13 cellular contexts compared by ENCODE assay signal in genomic region chr7:124033807-124034753, GRCh38. TPM values are rescaled to one million over a fixed set of nuclear protein-coding genes. Genes with fewer than 3 reads are reported as not detected.
A peak's percentile ranks its signal among the peaks of the same experiment; 100 is the strongest.
DNase-seq lines count a peak whose midpoint lies in the region; ATAC-seq and TF ChIP-seq lines count a peak whose summit lies in the region.
"Had no signal": no experiment of that assay in that cellular context is flagged by ENCODE, and none has a peak within 500 bp of the region (broad histone marks: within the 10 kb centered on the region; RNA-seq: fewer than 3 reads in every experiment).

No MANE protein-coding gene starts in this region.

- no peak for DNase-seq in right cardiac atrium
- no peak for DNase-seq in heart left ventricle
- no peak for DNase-seq in dorsolateral prefrontal cortex
- DNase-seq in type B pancreatic cell (ENCODE audit: extremely low spot score, unreplicated experiment): no peak
- DNase-seq in HEK293T (ENCODE audit: extremely low spot score): no peak
- DNase-seq in kidney tubule cell (ENCODE audit: low spot score): no peak
- no peak for DNase-seq in mesenteric fat pad (ENCODE audit: low spot score)
- DNase-seq: DMS 273 treated with DMSO at 0.1 percent for 48 hours; stimulated activated CD4-positive, alpha-beta T cell treated with anti-CD3 and anti-CD28 coated beads, Interleukin-12 subunit alpha, Interleukin-12 subunit beta, amount 100 ng/mL, for 4 hours had no signal

- no peaks in the 10 kb centered on the region for H3K9me3 Mint-ChIP-seq in nephron
- no peaks in the 10 kb centered on the region for H3K9me3 Mint-ChIP-seq in type B pancreatic cell
- H3K9me3 Mint-ChIP-seq: dendritic cell treated with granulocyte-macrophage colony-stimulating factor and Interleukin-4, amounts not matched to agents 40 ng/mL and 50 ng/mL, for 4 days had no signal

- WGBS in right cardiac atrium: 47% methylated on average over 16 of the region's 16 CpGs
- 49 to 62% (median 54%) methylated on average over 16 of the region's 16 CpGs for WGBS in heart left ventricle, 4 donors

- H3K27me3 ChIP-seq in right cardiac atrium (ENCODE audit: control insufficient read depth, insufficient read depth): no peaks in the 10 kb centered on the region
- peaks cover 0 to 52% (median 18%) of the 10 kb centered on the region in 9 donors for H3K27me3 ChIP-seq in heart left ventricle
- H3K27me3 ChIP-seq in dorsolateral prefrontal cortex: no peaks in the 10 kb centered on the region

- H3K27ac Mint-ChIP-seq in nephron: no peak overlapping the region
- no peak overlapping the region for H3K27ac Mint-ChIP-seq in type B pancreatic cell
- H3K27ac Mint-ChIP-seq: dendritic cell treated with granulocyte-macrophage colony-stimulating factor and Interleukin-4, amounts not matched to agents 40 ng/mL and 50 ng/mL, for 4 days had no signal

- TF ChIP-seq CTCF in heart left ventricle (IDR thresholded peaks at IDR 0.05) (no peak), dorsolateral prefrontal cortex (IDR thresholded peaks at IDR 0.05 in 54 of 56, conservative IDR thresholded peaks at IDR 0.05 in 2 of 56; ENCODE audit: low read depth in 1 of 56, partially characterized antibody in 56 of 56) (no peak), nephron (IDR thresholded peaks at IDR 0.05; ENCODE audit: unreplicated experiment in 3 of 3) (no peak), type B pancreatic cell (conservative IDR thresholded peaks at IDR 0.05) (no peak)

- H3K36me3 Mint-ChIP-seq in nephron (ENCODE audit: low read depth) (no peaks in the 10 kb centered on the region), type B pancreatic cell (no peaks in the 10 kb centered on the region)

- H3K27me3 Mint-ChIP-seq in nephron (ENCODE audit: low read depth): peaks cover 83% of the 10 kb centered on the region
- peaks cover 80% of the 10 kb centered on the region for H3K27me3 Mint-ChIP-seq in type B pancreatic cell

- H3K4me1 Mint-ChIP-seq in nephron: peaks cover 10% of the 10 kb centered on the region
- H3K4me1 Mint-ChIP-seq in type B pancreatic cell (ENCODE audit: unreplicated experiment): no peaks in the 10 kb centered on the region

- no peak for TF ChIP-seq POLR2A in heart left ventricle (IDR thresholded peaks at IDR 0.05)

- H3K27ac ChIP-seq in right cardiac atrium (ENCODE audit: low read length): no peak overlapping the region
- H3K27ac ChIP-seq in heart left ventricle: no peak overlapping the region
- peak overlapping the region; percentile 87 to 100 (median 98) for H3K27ac ChIP-seq in dorsolateral prefrontal cortex
- H3K27ac ChIP-seq: uterus had no signal

- H3K4me3 ChIP-seq in right cardiac atrium (ENCODE audit: low read length) (peak overlapping the region; percentile 68), heart left ventricle (peak overlapping the region in 6 of 12 donors; percentile 22 to 60 (median 56)), dorsolateral prefrontal cortex (peak overlapping the region; percentile 48 to 93 (median 82))

- H3K9me3 ChIP-seq in right cardiac atrium (ENCODE audit: control insufficient read depth, low read length) (no peaks in the 10 kb centered on the region), heart left ventricle (no peaks in the 10 kb centered on the region)
- H3K9me3 ChIP-seq: uterus had no signal

- intact Hi-C loops in right cardiac atrium (cut with DNase I) (no loop called here), heart left ventricle (cut with DNase I) (no loop called here), dorsolateral prefrontal cortex (cut with DNase I) (loop anchor here (1.0 to 5.0 kb wide), 6 partner anchors 51 to 118 kb away; no protein-coding TSS in a partner anchor)

- no peak for ATAC-seq in right cardiac atrium
- ATAC-seq in heart left ventricle: no peak

- POLR2A ChIA-PET in HEK293T (lab: Yijun Ruan, JAX): no interaction called here

- H3K4me3 Mint-ChIP-seq in nephron: peak overlapping the region; percentile 82 to 87 (median 87)
- H3K4me3 Mint-ChIP-seq in type B pancreatic cell: peak overlapping the region; percentile 83
- H3K4me3 Mint-ChIP-seq: dendritic cell treated with granulocyte-macrophage colony-stimulating factor and Interleukin-4, amounts not matched to agents 40 ng/mL and 50 ng/mL, for 4 days had no signal

- H3K36me3 ChIP-seq in heart left ventricle: no peaks in the 10 kb centered on the region
- H3K36me3 ChIP-seq: uterus had no signal

- H3K4me1 ChIP-seq in right cardiac atrium (ENCODE audit: control insufficient read depth, insufficient read depth, low read length): peaks cover 3% of the 10 kb centered on the region
- H3K4me1 ChIP-seq in heart left ventricle: peaks cover 0 to 23% (median 9%) of the 10 kb centered on the region in 12 donors
- H3K4me1 ChIP-seq: uterus had no signal

- CTCF ChIA-PET in HEK293T (lab: Yijun Ruan, JAX): interaction anchor here (0.8 kb wide), 1 partner anchor 21 kb away, joined by 6 read pairs; no protein-coding TSS in a partner anchor

TF ChIP-seq in HEK293T, 16 proteins besides CTCF, POLR2A, EP300 and RAD21:
- TF ChIP-seq PKNOX1 (IDR thresholded peaks at IDR 0.05) (no peak), FOXM1 (IDR thresholded peaks at IDR 0.05; ENCODE audit: borderline replicate concordance) (no peak), NFRKB (IDR thresholded peaks at IDR 0.05) (no peak), LEF1 (IDR thresholded peaks at IDR 0.05; ENCODE audit: borderline replicate concordance) (no peak), HDGF (IDR thresholded peaks at IDR 0.05; ENCODE audit: borderline replicate concordance) (no peak), FOXA1 (IDR thresholded peaks at IDR 0.05) (no peak)

RNA-seq across cellular contexts. Expression of gene TMEM229A, which starts 1.2 kb away (rescaled TPM):
- total RNA-seq in right cardiac atrium: 1 to 10 TPM in 1 of 4 donors, under 1 TPM in 3; 0.22 to 1.6 (median 0.80) TPM
- polyA plus RNA-seq in right cardiac atrium: 0.50 TPM
- under 1 TPM in 1 of 9 donors, not detected in 8; 0.15 TPM for total RNA-seq in heart left ventricle
- not detected for polyA plus RNA-seq in heart left ventricle
- 10 to 100 TPM in 41 of 120 experiments, 1 to 10 TPM in 79; 4.5 to 16.4 (median 9.0) TPM for total RNA-seq in dorsolateral prefrontal cortex
- total RNA-seq in type B pancreatic cell (ENCODE audit: low replicate concordance): 0.19 and 0.33 TPM in 2 replicates
- not detected for total RNA-seq in mesenteric fat pad
- total RNA-seq: fibroblast of villous mesenchyme had no signal

Comparison
In these comparisons a context has a peak if more than half of its experiments do, and no peak if none do; other contexts are left out.
1. H3K27ac ChIP-seq: peak in dorsolateral prefrontal cortex (59 of 59); none in right cardiac atrium (single experiment) and heart left ventricle (0 of 12).
2. intact Hi-C loops: an anchor here in dorsolateral prefrontal cortex (1.0 to 5.0 kb wide); none called in right cardiac atrium and heart left ventricle.